In the genomic region with DNA sequence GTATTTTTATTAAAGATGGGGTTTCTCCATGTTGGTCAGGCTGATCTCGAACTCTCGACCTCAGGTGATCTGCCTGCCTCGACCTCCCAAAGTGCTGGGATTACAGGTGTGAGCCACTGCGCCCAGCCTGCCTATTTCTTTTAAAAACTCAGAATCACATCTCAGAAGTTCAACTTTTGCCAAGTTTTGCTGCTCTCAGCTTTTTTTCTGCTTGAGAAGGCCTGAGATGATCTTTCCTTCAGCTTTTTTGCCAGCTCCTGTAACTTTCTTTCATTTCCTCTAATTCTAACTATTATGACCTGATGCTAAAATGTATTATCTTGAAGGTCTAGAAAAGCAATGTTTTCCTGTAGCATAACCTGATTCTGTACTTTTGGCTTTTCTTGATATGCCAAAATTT, we compare ENCODE assay signal across 33 cellular contexts.
"Had no signal": no experiment of that assay in that cellular context is flagged by ENCODE, and none has a peak within 500 bp of the region (broad histone marks: within the 10 kb centered on the region; RNA-seq: fewer than 3 reads in every experiment).

No MANE protein-coding gene starts in this region.

- H3K27me3 ChIP-seq: body of pancreas, brain microvascular endothelial cell, breast epithelium had no signal

- FAIRE-seq: astrocyte, TTC549 had no signal

- H3K4me3 ChIP-seq: adrenal gland, body of pancreas, breast epithelium had no signal

- ATAC-seq: activated CD8-positive, alpha-beta T cell treated with anti-CD3 and anti-CD28 coated beads for 36 hours; activated naive CD4-positive, alpha-beta T cell treated with anti-CD3 and anti-CD28 coated beads, Interleukin-2, amount 50 U/mL, for 72 hours; activated T-cell treated with anti-CD3 and anti-CD28 coated beads, Interleukin-2, amount 50 U/mL, for 4 hours; activated T-cell treated with anti-CD3 and anti-CD28 coated beads, Interleukin-2, amount 50 U/mL, for 72 hours; activated T-helper 17 cell treated with anti-CD3 and anti-CD28 coated beads, Interleukin-2, amount 50 U/mL, for 72 hours; body of pancreas had no signal

- H3K36me3 ChIP-seq: adrenal gland, brain microvascular endothelial cell, breast epithelium had no signal

- H3K27ac ChIP-seq: adrenal gland, body of pancreas, brain microvascular endothelial cell, breast epithelium, VCaP had no signal

- DNase-seq: activated B cell treated with CpG ODN at 0.5 μM for 24 hours; activated CD4-positive, alpha-beta memory T cell treated with anti-CD3 and anti-CD28 coated beads for 36 hours; activated CD4-positive, alpha-beta T cell treated with anti-CD3 and anti-CD28 coated beads for 4 hours; activated CD4-positive, alpha-beta T cell treated with anti-CD3 and anti-CD28 coated beads, Interleukin-2, amount 10 ng/mL, durations not matched to agents 24 days and 14 days; activated CD4-positive, alpha-beta T cell treated with anti-CD3 and anti-CD28 coated beads, Interleukin-2, amount 50 U/mL, for 1 hour; activated CD4-positive, alpha-beta T cell treated with anti-CD3 and anti-CD28 coated beads, Interleukin-2, amount 50 U/mL, for 4 hours; activated CD4-positive, CD25-positive, alpha-beta regulatory T cell treated with anti-CD3 and anti-CD28 coated beads, Interleukin-2, amount 50 U/mL, for 72 hours; activated CD8-positive, alpha-beta memory T cell treated with anti-CD3 and anti-CD28 coated beads, Interleukin-2, amount 50 U/mL, for 4 hours; activated CD8-positive, alpha-beta T cell treated with anti-CD3 and anti-CD28 coated beads for 36 hours; activated effector memory CD4-positive, alpha-beta T cell treated with anti-CD3 and anti-CD28 coated beads, Interleukin-2, amount 50 U/mL, for 16 hours; activated gamma-delta T cell treated with Interleukin-2 at 50 U/mL for 16 hours; activated naive CD4-positive, alpha-beta T cell; activated naive CD4-positive, alpha-beta T cell treated with anti-CD3 and anti-CD28 coated beads for 36 hours; activated naive CD4-positive, alpha-beta T cell treated with anti-CD3 and anti-CD28 coated beads, Interleukin-2, amount 50 U/mL, for 16 hours; activated naive CD8-positive, alpha-beta T cell treated with anti-CD3 and anti-CD28 coated beads for 36 hours; activated T-cell treated with anti-CD3 and anti-CD28 coated beads for 4 hours; activated T-cell treated with anti-CD3 and anti-CD28 coated beads, Interleukin-2, amount 50 U/mL, for 1 hour; activated T-cell treated with anti-CD3 and anti-CD28 coated beads, Interleukin-2, amount 50 U/mL, for 4 hours; activated T-cell treated with anti-CD3 and anti-CD28 coated beads, Interleukin-2, amount 50 U/mL, for 72 hours; adrenal gland; amniotic stem cell; aorta; body of pancreas; brain microvascular endothelial cell; central memory CD4-positive, alpha-beta T cell; T-helper 2 cell; T-helper 9 cell had no signal

- H3K4me1 ChIP-seq: adrenal gland, body of pancreas, breast epithelium had no signal

- H3K9me3 ChIP-seq: adrenal gland, body of pancreas, breast epithelium had no signal
